In genomic region chr19:2900296-2901252, GRCh38 we compare ENCODE assay signal across 1 cellular context.
A peak's percentile ranks its signal among the peaks of the same experiment; 100 is the strongest.
TF ChIP-seq lines count a peak whose summit lies in the region.

Gene ZNF57 (plus strand): TSS chr19:2900928. CDS start chr19:2901046, 118 bp downstream.

TF ChIP-seq in HepG2, 621 proteins besides CTCF, POLR2A, EP300 and RAD21 (continued from another document and continues in another):
- TF ChIP-seq ZNF75D (CRISPR knock-in tag; IDR thresholded peaks at IDR 0.05; ENCODE audit: borderline replicate concordance) (no peak), ZBTB14 (CRISPR knock-in tag; IDR thresholded peaks at IDR 0.05) (0 out of 2 replicates have a peak, but pooled peaks have one; percentile 38), RFX1 (IDR thresholded peaks at IDR 0.05) (peak; percentile 77), HDAC1 (CRISPR knock-in tag; IDR thresholded peaks at IDR 0.05) (peak; percentile 82), HNRNPUL1 (IDR thresholded peaks at IDR 0.05; ENCODE audit: low read depth, low read length) (no peak), ZNF326 (CRISPR knock-in tag; IDR thresholded peaks at IDR 0.05; ENCODE audit: borderline replicate concordance) (no peak), ZNF451 (CRISPR knock-in tag; IDR thresholded peaks at IDR 0.05) (peak; percentile 88; the same call in 1 of the 2 replicates), SIN3A (IDR thresholded peaks at IDR 0.05; ENCODE audit: borderline replicate concordance, low read depth, low read length) (no peak; the same call in 1 of the 2 replicates), PHF8 (CRISPR knock-in tag; IDR thresholded peaks at IDR 0.05) (peak; percentile 79), FOXO1 (CRISPR knock-in tag; IDR thresholded peaks at IDR 0.05) (peak; percentile 31; the same call in 1 of the 2 replicates), CC2D1A (CRISPR knock-in tag; IDR thresholded peaks at IDR 0.05) (no peak), DR1 (CRISPR knock-in tag; IDR thresholded peaks at IDR 0.05) (peak; percentile 51), ZC3H4 (CRISPR knock-in tag; IDR thresholded peaks at IDR 0.05; ENCODE audit: borderline replicate concordance) (no peak), ZBED4 (CRISPR knock-in tag; IDR thresholded peaks at IDR 0.05; ENCODE audit: borderline replicate concordance) (peak; percentile 18; the same call in 1 of the 2 replicates), KMT2A (CRISPR knock-in tag; IDR thresholded peaks at IDR 0.05) (peak; percentile 64), ARNT2 (CRISPR knock-in tag; IDR thresholded peaks at IDR 0.05; ENCODE audit: low read depth) (peak; percentile 80), ZNF33A (CRISPR knock-in tag; IDR thresholded peaks at IDR 0.05; ENCODE audit: borderline replicate concordance) (no peak), DNMT1 (CRISPR knock-in tag; IDR thresholded peaks at IDR 0.05) (no peak), ATF7 (IDR thresholded peaks at IDR 0.05) (peak; percentile 83), ATF7 (CRISPR knock-in tag; IDR thresholded peaks at IDR 0.05) (no peak), ZBTB26 (CRISPR knock-in tag; IDR thresholded peaks at IDR 0.05; ENCODE audit: borderline replicate concordance) (peak; percentile 21; the same call in 1 of the 2 replicates), NR2C2 (CRISPR knock-in tag; IDR thresholded peaks at IDR 0.05; ENCODE audit: borderline replicate concordance) (no peak; the same call in 1 of the 2 replicates), ZNF530 (CRISPR knock-in tag; IDR thresholded peaks at IDR 0.05; ENCODE audit: low read depth) (no peak), ATAD3A (CRISPR knock-in tag; IDR thresholded peaks at IDR 0.05) (0 out of 2 replicates have a peak, but pooled peaks have one; percentile 45), ZNF350 (CRISPR knock-in tag; IDR thresholded peaks at IDR 0.05; ENCODE audit: borderline replicate concordance, low read depth) (no peak), ZNF773 (CRISPR knock-in tag; IDR thresholded peaks at IDR 0.05; ENCODE audit: borderline replicate concordance) (0 out of 2 replicates have a peak, but pooled peaks have one; percentile 39), ZNF607 (CRISPR knock-in tag; IDR thresholded peaks at IDR 0.05; ENCODE audit: borderline replicate concordance) (no peak), ZNF782 (CRISPR knock-in tag; IDR thresholded peaks at IDR 0.05; ENCODE audit: borderline replicate concordance) (no peak; the same call in 1 of the 2 replicates), ZNF576 (CRISPR knock-in tag; IDR thresholded peaks at IDR 0.05) (no peak), ZNF362 (CRISPR knock-in tag; IDR thresholded peaks at IDR 0.05; ENCODE audit: borderline replicate concordance) (peak; percentile 94), BRCA1 (CRISPR knock-in tag; IDR thresholded peaks at IDR 0.05) (0 out of 2 replicates have a peak, but pooled peaks have one; percentile 29), IRF9 (CRISPR knock-in tag; IDR thresholded peaks at IDR 0.05; ENCODE audit: borderline replicate concordance) (peak; percentile 28; the same call in 1 of the 2 replicates), ZBTB38 (CRISPR knock-in tag; IDR thresholded peaks at IDR 0.05) (peak; percentile 63; the same call in 1 of the 2 replicates), ZNF605 (CRISPR knock-in tag; IDR thresholded peaks at IDR 0.05) (peak; percentile 70), ZFYVE20 (CRISPR knock-in tag; IDR thresholded peaks at IDR 0.05; ENCODE audit: borderline replicate concordance, low read depth) (no peak), DZIP1 (CRISPR knock-in tag; IDR thresholded peaks at IDR 0.05) (no peak; the same call in 1 of the 2 replicates), SMAD9 (CRISPR knock-in tag; IDR thresholded peaks at IDR 0.05) (0 out of 2 replicates have a peak, but pooled peaks have one; percentile 28), ZNF629 (CRISPR knock-in tag; conservative IDR thresholded peaks at IDR 0.05) (no peak; the same call in 1 of the 2 replicates), EED (CRISPR knock-in tag; IDR thresholded peaks at IDR 0.05) (no peak), TRIM24 (CRISPR knock-in tag; IDR thresholded peaks at IDR 0.05) (no peak), KMT2B (CRISPR knock-in tag; IDR thresholded peaks at IDR 0.05) (peak; percentile 32; the same call in 1 of the 2 replicates)
- TF ChIP-seq, protein P1, sequence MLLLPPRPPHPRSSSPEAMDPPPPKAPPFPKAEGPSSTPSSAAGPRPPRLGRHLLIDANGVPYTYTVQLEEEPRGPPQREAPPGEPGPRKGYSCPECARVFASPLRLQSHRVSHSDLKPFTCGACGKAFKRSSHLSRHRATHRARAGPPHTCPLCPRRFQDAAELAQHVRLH (CRISPR knock-in tag; IDR thresholded peaks at IDR 0.05; ENCODE audit: borderline replicate concordance, low read depth), result peak; percentile 19; the same call in 1 of the 2 replicates
- TF ChIP-seq, protein P2, sequence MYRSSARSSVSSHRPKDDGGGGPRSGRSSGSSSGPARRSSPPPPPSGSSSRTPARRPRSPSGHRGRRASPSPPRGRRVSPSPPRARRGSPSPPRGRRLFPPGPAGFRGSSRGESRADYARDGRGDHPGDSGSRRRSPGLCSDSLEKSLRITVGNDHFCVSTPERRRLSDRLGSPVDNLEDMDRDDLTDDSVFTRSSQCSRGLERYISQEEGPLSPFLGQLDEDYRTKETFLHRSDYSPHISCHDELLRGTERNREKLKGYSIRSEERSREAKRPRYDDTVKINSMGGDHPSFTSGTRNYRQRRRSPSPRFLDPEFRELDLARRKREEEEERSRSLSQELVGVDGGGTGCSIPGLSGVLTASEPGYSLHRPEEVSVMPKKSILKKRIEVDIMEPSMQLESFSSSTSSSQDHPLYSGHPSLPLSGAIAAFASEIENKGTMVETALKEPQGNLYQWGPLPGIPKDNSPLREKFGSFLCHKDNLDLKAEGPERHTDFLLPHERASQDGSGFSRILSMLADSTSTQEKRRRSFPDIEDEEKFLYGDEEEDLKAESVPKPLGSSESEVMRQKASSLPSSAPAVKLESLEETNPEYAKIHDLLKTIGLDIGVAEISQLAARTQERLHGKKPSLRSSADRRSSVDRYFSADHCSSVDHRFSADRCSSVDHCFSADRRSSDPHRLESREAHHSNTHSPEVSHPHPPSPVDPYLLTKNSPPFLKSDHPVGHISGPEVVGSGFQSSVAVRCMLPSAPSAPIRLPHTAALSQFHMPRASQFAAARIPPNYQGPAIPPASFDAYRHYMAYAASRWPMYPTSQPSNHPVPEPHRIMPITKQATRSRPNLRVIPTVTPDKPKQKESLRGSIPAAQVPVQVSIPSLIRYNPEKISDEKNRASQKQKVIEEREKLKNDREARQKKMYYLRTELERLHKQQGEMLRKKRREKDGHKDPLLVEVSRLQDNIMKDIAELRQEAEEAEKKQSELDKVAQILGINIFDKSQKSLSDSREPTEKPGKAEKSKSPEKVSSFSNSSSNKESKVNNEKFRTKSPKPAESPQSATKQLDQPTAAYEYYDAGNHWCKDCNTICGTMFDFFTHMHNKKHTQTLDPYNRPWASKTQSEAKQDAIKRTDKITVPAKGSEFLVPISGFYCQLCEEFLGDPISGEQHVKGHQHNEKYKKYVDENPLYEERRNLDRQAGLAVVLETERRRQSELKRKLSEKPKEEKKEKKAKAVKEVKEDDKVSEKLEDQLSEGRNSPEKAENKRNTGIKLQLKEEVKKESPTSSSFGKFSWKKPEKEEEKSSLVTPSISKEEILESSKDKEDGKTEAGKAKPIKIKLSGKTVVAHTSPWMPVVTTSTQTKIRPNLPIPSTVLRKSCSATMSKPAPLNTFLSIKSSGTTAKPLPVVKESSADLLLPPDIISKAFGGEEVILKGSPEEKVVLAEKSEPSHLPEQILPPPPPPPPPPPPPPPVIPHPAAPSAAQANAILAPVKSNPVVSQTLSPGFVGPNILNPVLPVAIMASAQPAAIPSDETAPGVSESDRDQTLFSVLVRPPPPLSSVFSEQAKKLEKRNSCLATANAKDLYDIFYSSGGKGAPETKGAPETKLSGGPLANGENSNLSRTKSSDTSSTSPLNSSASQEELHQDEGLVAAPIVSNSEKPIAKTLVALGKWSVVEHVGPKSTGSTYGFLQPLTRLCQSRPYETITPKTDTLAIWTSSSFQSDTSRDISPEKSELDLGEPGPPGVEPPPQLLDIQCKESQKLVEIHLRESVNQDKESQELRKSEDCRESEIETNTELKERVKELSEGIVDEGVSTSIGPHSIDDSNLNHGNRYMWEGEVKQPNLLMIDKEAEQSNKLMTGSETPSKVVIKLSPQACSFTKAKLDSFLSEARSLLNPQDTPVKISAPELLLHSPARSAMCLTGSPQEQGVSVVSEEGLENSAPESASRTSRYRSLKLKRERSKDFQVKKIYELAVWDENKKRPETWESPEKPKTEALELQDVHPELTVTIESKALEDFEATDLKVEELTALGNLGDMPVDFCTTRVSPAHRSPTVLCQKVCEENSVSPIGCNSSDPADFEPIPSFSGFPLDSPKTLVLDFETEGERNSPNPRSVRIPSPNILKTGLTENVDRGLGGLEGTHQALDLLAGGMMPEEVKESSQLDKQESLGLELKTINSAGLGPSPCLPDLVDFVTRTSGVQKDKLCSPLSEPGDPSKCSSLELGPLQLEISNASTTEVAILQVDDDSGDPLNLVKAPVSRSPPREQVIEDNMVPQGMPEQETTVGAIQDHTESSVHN (CRISPR knock-in tag; IDR thresholded peaks at IDR 0.05), result no peak
